In the genomic region with DNA sequence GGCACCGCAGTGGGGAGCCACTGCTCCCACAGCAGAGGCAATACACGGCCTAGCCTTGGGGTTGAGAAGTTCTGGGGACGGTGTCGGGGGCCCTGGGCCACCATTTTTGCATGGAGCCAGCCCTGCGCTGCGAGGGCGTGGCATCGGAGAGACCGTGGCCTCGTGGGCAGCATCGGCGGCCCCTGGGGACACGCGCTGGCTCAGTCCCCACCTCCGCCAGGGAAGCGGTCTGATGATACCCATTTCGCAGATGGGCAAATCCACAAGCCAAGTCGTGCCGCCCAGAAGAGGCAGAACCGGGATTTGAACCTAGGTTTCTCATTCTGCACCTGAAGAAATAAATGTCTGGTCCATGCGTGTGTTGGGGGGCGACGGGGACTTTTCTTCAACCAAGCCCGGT, we compare ENCODE assay signal across 1 cellular context.
A peak's percentile ranks its signal among the peaks of the same experiment; 100 is the strongest.
TF ChIP-seq lines count a peak whose summit lies in the region.

No MANE protein-coding gene starts in this region.

TF ChIP-seq in K562, 482 proteins besides CTCF, POLR2A, EP300 and RAD21:
- TF ChIP-seq SIX5 (IDR thresholded peaks at IDR 0.05; ENCODE audit: borderline replicate concordance in 1 of 2, insufficient read depth in 1 of 2, low read depth in 1 of 2, low read length in 2 of 2) = no peak
- TF ChIP-seq, protein P1, sequence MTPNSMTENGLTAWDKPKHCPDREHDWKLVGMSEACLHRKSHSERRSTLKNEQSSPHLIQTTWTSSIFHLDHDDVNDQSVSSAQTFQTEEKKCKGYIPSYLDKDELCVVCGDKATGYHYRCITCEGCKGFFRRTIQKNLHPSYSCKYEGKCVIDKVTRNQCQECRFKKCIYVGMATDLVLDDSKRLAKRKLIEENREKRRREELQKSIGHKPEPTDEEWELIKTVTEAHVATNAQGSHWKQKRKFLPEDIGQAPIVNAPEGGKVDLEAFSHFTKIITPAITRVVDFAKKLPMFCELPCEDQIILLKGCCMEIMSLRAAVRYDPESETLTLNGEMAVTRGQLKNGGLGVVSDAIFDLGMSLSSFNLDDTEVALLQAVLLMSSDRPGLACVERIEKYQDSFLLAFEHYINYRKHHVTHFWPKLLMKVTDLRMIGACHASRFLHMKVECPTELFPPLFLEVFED (CRISPR knock-in tag; conservative IDR thresholded peaks at IDR 0.05) = no peak
- TF ChIP-seq, protein P2, sequence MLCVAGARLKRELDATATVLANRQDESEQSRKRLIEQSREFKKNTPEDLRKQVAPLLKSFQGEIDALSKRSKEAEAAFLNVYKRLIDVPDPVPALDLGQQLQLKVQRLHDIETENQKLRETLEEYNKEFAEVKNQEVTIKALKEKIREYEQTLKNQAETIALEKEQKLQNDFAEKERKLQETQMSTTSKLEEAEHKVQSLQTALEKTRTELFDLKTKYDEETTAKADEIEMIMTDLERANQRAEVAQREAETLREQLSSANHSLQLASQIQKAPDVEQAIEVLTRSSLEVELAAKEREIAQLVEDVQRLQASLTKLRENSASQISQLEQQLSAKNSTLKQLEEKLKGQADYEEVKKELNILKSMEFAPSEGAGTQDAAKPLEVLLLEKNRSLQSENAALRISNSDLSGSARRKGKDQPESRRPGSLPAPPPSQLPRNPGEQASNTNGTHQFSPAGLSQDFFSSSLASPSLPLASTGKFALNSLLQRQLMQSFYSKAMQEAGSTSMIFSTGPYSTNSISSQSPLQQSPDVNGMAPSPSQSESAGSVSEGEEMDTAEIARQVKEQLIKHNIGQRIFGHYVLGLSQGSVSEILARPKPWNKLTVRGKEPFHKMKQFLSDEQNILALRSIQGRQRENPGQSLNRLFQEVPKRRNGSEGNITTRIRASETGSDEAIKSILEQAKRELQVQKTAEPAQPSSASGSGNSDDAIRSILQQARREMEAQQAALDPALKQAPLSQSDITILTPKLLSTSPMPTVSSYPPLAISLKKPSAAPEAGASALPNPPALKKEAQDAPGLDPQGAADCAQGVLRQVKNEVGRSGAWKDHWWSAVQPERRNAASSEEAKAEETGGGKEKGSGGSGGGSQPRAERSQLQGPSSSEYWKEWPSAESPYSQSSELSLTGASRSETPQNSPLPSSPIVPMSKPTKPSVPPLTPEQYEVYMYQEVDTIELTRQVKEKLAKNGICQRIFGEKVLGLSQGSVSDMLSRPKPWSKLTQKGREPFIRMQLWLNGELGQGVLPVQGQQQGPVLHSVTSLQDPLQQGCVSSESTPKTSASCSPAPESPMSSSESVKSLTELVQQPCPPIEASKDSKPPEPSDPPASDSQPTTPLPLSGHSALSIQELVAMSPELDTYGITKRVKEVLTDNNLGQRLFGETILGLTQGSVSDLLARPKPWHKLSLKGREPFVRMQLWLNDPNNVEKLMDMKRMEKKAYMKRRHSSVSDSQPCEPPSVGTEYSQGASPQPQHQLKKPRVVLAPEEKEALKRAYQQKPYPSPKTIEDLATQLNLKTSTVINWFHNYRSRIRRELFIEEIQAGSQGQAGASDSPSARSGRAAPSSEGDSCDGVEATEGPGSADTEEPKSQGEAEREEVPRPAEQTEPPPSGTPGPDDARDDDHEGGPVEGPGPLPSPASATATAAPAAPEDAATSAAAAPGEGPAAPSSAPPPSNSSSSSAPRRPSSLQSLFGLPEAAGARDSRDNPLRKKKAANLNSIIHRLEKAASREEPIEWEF (CRISPR knock-in tag; IDR thresholded peaks at IDR 0.05) = no peak
- TF ChIP-seq, protein P3, sequence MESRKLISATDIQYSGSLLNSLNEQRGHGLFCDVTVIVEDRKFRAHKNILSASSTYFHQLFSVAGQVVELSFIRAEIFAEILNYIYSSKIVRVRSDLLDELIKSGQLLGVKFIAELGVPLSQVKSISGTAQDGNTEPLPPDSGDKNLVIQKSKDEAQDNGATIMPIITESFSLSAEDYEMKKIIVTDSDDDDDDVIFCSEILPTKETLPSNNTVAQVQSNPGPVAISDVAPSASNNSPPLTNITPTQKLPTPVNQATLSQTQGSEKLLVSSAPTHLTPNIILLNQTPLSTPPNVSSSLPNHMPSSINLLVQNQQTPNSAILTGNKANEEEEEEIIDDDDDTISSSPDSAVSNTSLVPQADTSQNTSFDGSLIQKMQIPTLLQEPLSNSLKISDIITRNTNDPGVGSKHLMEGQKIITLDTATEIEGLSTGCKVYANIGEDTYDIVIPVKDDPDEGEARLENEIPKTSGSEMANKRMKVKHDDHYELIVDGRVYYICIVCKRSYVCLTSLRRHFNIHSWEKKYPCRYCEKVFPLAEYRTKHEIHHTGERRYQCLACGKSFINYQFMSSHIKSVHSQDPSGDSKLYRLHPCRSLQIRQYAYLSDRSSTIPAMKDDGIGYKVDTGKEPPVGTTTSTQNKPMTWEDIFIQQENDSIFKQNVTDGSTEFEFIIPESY (CRISPR knock-in tag; IDR thresholded peaks at IDR 0.05) = 0 out of 2 replicates have a peak, but pooled peaks have one; percentile 18
- TF ChIP-seq HDAC3 (IDR thresholded peaks at IDR 0.05; ENCODE audit: borderline replicate concordance, partially characterized antibody) = no peak
- no peak for TF ChIP-seq ZNF696 (CRISPR knock-in tag; conservative IDR thresholded peaks at IDR 0.05)
- TF ChIP-seq, protein P4, sequence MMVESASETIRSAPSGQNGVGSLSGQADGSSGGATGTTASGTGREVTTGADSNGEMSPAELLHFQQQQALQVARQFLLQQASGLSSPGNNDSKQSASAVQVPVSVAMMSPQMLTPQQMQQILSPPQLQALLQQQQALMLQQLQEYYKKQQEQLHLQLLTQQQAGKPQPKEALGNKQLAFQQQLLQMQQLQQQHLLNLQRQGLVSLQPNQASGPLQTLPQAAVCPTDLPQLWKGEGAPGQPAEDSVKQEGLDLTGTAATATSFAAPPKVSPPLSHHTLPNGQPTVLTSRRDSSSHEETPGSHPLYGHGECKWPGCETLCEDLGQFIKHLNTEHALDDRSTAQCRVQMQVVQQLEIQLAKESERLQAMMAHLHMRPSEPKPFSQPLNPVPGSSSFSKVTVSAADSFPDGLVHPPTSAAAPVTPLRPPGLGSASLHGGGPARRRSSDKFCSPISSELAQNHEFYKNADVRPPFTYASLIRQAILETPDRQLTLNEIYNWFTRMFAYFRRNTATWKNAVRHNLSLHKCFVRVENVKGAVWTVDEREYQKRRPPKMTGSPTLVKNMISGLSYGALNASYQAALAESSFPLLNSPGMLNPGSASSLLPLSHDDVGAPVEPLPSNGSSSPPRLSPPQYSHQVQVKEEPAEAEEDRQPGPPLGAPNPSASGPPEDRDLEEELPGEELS (CRISPR knock-in tag; IDR thresholded peaks at IDR 0.05; ENCODE audit: borderline replicate concordance) = no peak
- no peak for TF ChIP-seq SP1 (CRISPR knock-in tag; IDR thresholded peaks at IDR 0.05)
- no peak for TF ChIP-seq ZNF41 (CRISPR knock-in tag; conservative IDR thresholded peaks at IDR 0.05)
- no peak for TF ChIP-seq ZNF431 (CRISPR knock-in tag; IDR thresholded peaks at IDR 0.05)
- TF ChIP-seq RBM25 (IDR thresholded peaks at IDR 0.05; ENCODE audit: low read depth, low read length, severe bottlenecking) = peak; percentile 17
- TF ChIP-seq KLF10 (CRISPR knock-in tag; IDR thresholded peaks at IDR 0.05) = no peak
- no peak for TF ChIP-seq ZBTB17 (CRISPR knock-in tag; IDR thresholded peaks at IDR 0.05)
- TF ChIP-seq NFIX (CRISPR knock-in tag; IDR thresholded peaks at IDR 0.05; ENCODE audit: low read depth) = no peak
- no peak for TF ChIP-seq FOXK1 (CRISPR knock-in tag; IDR thresholded peaks at IDR 0.05; ENCODE audit: borderline replicate concordance)
- no peak for TF ChIP-seq CBFA2T3 (IDR thresholded peaks at IDR 0.05)
- TF ChIP-seq, protein P5, sequence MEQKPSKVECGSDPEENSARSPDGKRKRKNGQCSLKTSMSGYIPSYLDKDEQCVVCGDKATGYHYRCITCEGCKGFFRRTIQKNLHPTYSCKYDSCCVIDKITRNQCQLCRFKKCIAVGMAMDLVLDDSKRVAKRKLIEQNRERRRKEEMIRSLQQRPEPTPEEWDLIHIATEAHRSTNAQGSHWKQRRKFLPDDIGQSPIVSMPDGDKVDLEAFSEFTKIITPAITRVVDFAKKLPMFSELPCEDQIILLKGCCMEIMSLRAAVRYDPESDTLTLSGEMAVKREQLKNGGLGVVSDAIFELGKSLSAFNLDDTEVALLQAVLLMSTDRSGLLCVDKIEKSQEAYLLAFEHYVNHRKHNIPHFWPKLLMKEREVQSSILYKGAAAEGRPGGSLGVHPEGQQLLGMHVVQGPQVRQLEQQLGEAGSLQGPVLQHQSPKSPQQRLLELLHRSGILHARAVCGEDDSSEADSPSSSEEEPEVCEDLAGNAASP (IDR thresholded peaks at IDR 0.05) = no peak
- TF ChIP-seq ZNF263 (CRISPR knock-in tag; IDR thresholded peaks at IDR 0.05; ENCODE audit: borderline replicate concordance) = no peak
